In genomic region chr16:3188675-3188924, GRCh38 we compare ENCODE assay signal across 10 cellular contexts. TPM values are rescaled to one million over a fixed set of nuclear protein-coding genes. Genes with fewer than 3 reads are reported as not detected.
DNase-seq lines count a peak whose midpoint lies in the region; TF ChIP-seq lines count a peak whose summit lies in the region.
"Had no signal": no experiment of that assay in that cellular context is flagged by ENCODE, and none has a peak within 500 bp of the region (broad histone marks: within the 10 kb centered on the region; RNA-seq: fewer than 3 reads in every experiment).

No MANE protein-coding gene starts in this region.

- DNase-seq in T-helper 1 cell (no peak), SJSA1 (ENCODE audit: low read depth in 1 of 2, low spot score in 2 of 2) (no peak), epithelial cell of proximal tubule (ENCODE audit: low read depth) (no peak), retina (peak; percentile 71), NCI-H526 (lab: John Stamatoyannopoulos, UW) (no peak), amygdala (lab: John Stamatoyannopoulos, UW) (no peak), uterus (no peak)

- H3K4me3 ChIP-seq in SJSA1 (peak overlapping the region; percentile 43), epithelial cell of proximal tubule (ENCODE audit: low read depth, low read length) (peak overlapping the region; percentile 79), uterus (no peak overlapping the region)
- H3K4me3 ChIP-seq: lung had no signal

- peaks cover 33% of the 10 kb centered on the region for H3K4me1 Mint-ChIP-seq in T-helper 1 cell treated with Interleukin-12 subunit alpha and Interleukin-12 subunit beta and Interleukin-4 antibody, amounts not matched to agents 30 μg/mL and 1 μg/mL, for 36 hours (ENCODE audit: low read depth)

- H3K27me3 Mint-ChIP-seq in T-helper 1 cell treated with Interleukin-12 subunit alpha and Interleukin-12 subunit beta and Interleukin-4 antibody, amounts not matched to agents 30 μg/mL and 1 μg/mL, for 36 hours (ENCODE audit: low read depth): peaks cover 70% of the 10 kb centered on the region

- peak overlapping the region; percentile 72 for H3K4me3 Mint-ChIP-seq in T-helper 1 cell treated with Interleukin-12 subunit alpha and Interleukin-12 subunit beta and Interleukin-4 antibody, amounts not matched to agents 30 μg/mL and 1 μg/mL, for 36 hours

- no peak for TF ChIP-seq POLR2A in uterus (IDR thresholded peaks at IDR 0.05)

- H3K4me1 ChIP-seq in SJSA1 (replicated peaks) (peaks cover 22% of the 10 kb centered on the region), uterus (no peaks in the 10 kb centered on the region)

- H3K27ac Mint-ChIP-seq in T-helper 1 cell treated with Interleukin-12 subunit alpha and Interleukin-12 subunit beta and Interleukin-4 antibody, amounts not matched to agents 30 μg/mL and 1 μg/mL, for 36 hours: no peak overlapping the region

- H3K36me3 ChIP-seq in SJSA1 (no peaks in the 10 kb centered on the region), uterus (no peaks in the 10 kb centered on the region)

- intact Hi-C loops in uterus (cut with DNase I; ENCODE audit: low total_unique reads): no loop called here

- H3K27ac ChIP-seq in SJSA1: no peak overlapping the region
- H3K27ac ChIP-seq in uterus: no peak overlapping the region

- H3K9me3 Mint-ChIP-seq in T-helper 1 cell treated with Interleukin-12 subunit alpha and Interleukin-12 subunit beta and Interleukin-4 antibody, amounts not matched to agents 30 μg/mL and 1 μg/mL, for 36 hours: peaks cover 24% of the 10 kb centered on the region

- H3K36me3 Mint-ChIP-seq in T-helper 1 cell treated with Interleukin-12 subunit alpha and Interleukin-12 subunit beta and Interleukin-4 antibody, amounts not matched to agents 30 μg/mL and 1 μg/mL, for 36 hours (ENCODE audit: low read depth): peaks cover 12% of the 10 kb centered on the region

- TF ChIP-seq CTCF in epithelial cell of proximal tubule (conservative IDR thresholded peaks at IDR 0.05; ENCODE audit: low read depth, low read length) (no peak), uterus (IDR thresholded peaks at IDR 0.05) (no peak)

- H3K9me3 ChIP-seq in SJSA1 (replicated peaks) (peaks cover 6% of the 10 kb centered on the region; the same call in 1 of the 2 replicates), uterus (no peaks in the 10 kb centered on the region)

- H3K27me3 ChIP-seq in SJSA1 (replicated peaks) (peaks cover 2% of the 10 kb centered on the region; the same call in 1 of the 2 replicates), uterus (peaks cover 19 to 73% of the 10 kb centered on the region in 2 donors)

RNA-seq across cellular contexts. Expression of gene OR1F1, which starts 0.6 kb away (rescaled TPM):
- total RNA-seq in SJSA1 (2014; rRNA removed; shearing (Covaris generic)): not detected in 2 replicates
- total RNA-seq in epithelial cell of proximal tubule: 0.52 TPM in 1 of 2 replicates, not detected in the other
- total RNA-seq in uterus: not detected
- total RNA-seq: A172, lung had no signal

RNA-seq across cellular contexts. Expression of gene ZNF200, which starts 46.4 kb away (rescaled TPM):
- 8.5 TPM in 2 replicates for total RNA-seq in SJSA1 (2014; rRNA removed; shearing (Covaris generic))
- total RNA-seq in epithelial cell of proximal tubule (6.1 and 6.3 TPM in 2 replicates), uterus (10 to 100 TPM in 2 of 4 donors, 1 to 10 TPM in 2; 4.1 to 17.6 (median 10.7) TPM)

RNA-seq across cellular contexts. Expression of gene ZNF213, which starts 53.8 kb away (rescaled TPM):
- 2.6 and 3.8 TPM in 2 replicates for total RNA-seq in SJSA1 (2014; rRNA removed; shearing (Covaris generic))
- total RNA-seq in epithelial cell of proximal tubule: 2.4 and 7.7 TPM in 2 replicates
- total RNA-seq in uterus: 100 to 1,000 TPM in 1 of 4 donors, 10 to 100 TPM in 1, 1 to 10 TPM in 1, under 1 TPM in 1; 0.77 to 101 (median 11.1) TPM

Comparison
In these comparisons a context has a peak if more than half of its experiments do, and no peak if none do; other contexts are left out.
1. H3K4me3 ChIP-seq: peak in SJSA1 (single experiment) and epithelial cell of proximal tubule (single experiment); none in uterus (0 of 2).